1 cellular context compared by ENCODE assay signal in the genomic region with DNA sequence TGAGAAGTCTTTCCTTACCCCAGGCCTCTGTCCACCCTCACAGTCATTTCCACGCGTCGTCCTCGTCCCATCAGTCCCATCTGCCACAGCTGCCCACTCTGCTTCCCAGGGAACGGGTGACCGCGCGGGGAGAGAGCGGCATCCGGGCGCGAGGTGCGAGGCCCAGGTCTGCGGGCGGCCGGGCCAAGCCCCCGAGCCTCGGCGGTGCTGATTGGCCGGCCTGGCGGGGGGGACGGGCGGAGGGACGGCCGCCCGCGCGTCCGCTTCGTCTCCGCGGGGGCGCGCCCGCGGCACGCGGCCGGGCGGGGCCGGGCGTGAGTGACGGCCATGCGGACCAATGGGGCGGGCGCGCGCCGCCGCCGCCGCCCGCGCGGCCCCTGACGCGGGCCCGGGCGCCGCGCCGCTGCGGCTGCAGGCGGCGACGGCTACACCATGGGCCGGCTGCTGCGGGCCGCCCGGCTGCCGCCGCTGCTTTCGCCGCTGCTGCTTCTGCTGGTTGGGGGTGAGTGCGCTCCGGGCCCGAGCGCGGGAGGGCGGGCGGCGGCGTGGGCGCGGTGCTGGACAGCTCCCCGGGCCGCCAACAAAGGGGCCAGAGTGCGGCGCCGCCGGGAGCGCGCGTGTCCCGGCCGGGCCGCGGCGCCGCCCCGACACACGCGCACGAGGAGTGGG.
A peak's percentile ranks its signal among the peaks of the same experiment; 100 is the strongest.
TF ChIP-seq lines count a peak whose summit lies in the region.

A gene with protein sequence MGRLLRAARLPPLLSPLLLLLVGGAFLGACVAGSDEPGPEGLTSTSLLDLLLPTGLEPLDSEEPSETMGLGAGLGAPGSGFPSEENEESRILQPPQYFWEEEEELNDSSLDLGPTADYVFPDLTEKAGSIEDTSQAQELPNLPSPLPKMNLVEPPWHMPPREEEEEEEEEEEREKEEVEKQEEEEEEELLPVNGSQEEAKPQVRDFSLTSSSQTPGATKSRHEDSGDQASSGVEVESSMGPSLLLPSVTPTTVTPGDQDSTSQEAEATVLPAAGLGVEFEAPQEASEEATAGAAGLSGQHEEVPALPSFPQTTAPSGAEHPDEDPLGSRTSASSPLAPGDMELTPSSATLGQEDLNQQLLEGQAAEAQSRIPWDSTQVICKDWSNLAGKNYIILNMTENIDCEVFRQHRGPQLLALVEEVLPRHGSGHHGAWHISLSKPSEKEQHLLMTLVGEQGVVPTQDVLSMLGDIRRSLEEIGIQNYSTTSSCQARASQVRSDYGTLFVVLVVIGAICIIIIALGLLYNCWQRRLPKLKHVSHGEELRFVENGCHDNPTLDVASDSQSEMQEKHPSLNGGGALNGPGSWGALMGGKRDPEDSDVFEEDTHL (plus strand): TSS at position 398 of the 669 bp plus-strand sequence. CDS start 35 bp downstream, at position 433.

TF ChIP-seq in HepG2, 621 proteins besides CTCF, POLR2A, EP300 and RAD21 (continued from another document and continues in another):
- 0 out of 2 replicates have a peak, but pooled peaks have one; percentile 31 for TF ChIP-seq ZNF501 (CRISPR knock-in tag; IDR thresholded peaks at IDR 0.05)
- peak; percentile 82; the same call in 1 of the 2 replicates for TF ChIP-seq CENPT (CRISPR knock-in tag; IDR thresholded peaks at IDR 0.05; ENCODE audit: low read depth)
- TF ChIP-seq NAIF1 (CRISPR knock-in tag; IDR thresholded peaks at IDR 0.05; ENCODE audit: borderline replicate concordance) = no peak
- no peak for TF ChIP-seq SOX13 (IDR thresholded peaks at IDR 0.05)
- peak in 1 of 2 experiments; percentile 6; a peak in 1 of 4 replicates for TF ChIP-seq SOX13 (CRISPR knock-in tag; conservative IDR thresholded peaks at IDR 0.05 in 1 of 2, IDR thresholded peaks at IDR 0.05 in 1 of 2)
- TF ChIP-seq, protein P1, sequence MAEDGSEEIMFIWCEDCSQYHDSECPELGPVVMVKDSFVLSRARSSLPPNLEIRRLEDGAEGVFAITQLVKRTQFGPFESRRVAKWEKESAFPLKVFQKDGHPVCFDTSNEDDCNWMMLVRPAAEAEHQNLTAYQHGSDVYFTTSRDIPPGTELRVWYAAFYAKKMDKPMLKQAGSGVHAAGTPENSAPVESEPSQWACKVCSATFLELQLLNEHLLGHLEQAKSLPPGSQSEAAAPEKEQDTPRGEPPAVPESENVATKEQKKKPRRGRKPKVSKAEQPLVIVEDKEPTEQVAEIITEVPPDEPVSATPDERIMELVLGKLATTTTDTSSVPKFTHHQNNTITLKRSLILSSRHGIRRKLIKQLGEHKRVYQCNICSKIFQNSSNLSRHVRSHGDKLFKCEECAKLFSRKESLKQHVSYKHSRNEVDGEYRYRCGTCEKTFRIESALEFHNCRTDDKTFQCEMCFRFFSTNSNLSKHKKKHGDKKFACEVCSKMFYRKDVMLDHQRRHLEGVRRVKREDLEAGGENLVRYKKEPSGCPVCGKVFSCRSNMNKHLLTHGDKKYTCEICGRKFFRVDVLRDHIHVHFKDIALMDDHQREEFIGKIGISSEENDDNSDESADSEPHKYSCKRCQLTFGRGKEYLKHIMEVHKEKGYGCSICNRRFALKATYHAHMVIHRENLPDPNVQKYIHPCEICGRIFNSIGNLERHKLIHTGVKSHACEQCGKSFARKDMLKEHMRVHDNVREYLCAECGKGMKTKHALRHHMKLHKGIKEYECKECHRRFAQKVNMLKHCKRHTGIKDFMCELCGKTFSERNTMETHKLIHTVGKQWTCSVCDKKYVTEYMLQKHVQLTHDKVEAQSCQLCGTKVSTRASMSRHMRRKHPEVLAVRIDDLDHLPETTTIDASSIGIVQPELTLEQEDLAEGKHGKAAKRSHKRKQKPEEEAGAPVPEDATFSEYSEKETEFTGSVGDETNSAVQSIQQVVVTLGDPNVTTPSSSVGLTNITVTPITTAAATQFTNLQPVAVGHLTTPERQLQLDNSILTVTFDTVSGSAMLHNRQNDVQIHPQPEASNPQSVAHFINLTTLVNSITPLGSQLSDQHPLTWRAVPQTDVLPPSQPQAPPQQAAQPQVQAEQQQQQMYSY (CRISPR knock-in tag; IDR thresholded peaks at IDR 0.05) = 0 out of 2 replicates have a peak, but pooled peaks have one; percentile 46
- no peak for TF ChIP-seq ZNF598 (CRISPR knock-in tag; IDR thresholded peaks at IDR 0.05; ENCODE audit: borderline replicate concordance)
- no peak for TF ChIP-seq FOXK1 (CRISPR knock-in tag; IDR thresholded peaks at IDR 0.05; ENCODE audit: borderline replicate concordance, low read depth)
- 0 out of 2 replicates have a peak, but pooled peaks have one; percentile 64 for TF ChIP-seq ZNF589 (CRISPR knock-in tag; conservative IDR thresholded peaks at IDR 0.05)
- TF ChIP-seq, protein P2, sequence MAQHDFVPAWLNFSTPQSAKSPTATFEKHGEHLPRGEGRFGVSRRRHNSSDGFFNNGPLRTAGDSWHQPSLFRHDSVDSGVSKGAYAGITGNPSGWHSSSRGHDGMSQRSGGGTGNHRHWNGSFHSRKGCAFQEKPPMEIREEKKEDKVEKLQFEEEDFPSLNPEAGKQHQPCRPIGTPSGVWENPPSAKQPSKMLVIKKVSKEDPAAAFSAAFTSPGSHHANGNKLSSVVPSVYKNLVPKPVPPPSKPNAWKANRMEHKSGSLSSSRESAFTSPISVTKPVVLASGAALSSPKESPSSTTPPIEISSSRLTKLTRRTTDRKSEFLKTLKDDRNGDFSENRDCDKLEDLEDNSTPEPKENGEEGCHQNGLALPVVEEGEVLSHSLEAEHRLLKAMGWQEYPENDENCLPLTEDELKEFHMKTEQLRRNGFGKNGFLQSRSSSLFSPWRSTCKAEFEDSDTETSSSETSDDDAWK (CRISPR knock-in tag; IDR thresholded peaks at IDR 0.05) = no peak
- TF ChIP-seq ZNF777 (CRISPR knock-in tag; IDR thresholded peaks at IDR 0.05) = peak; percentile 43; the same call in 1 of the 2 replicates
- TF ChIP-seq, protein P3, sequence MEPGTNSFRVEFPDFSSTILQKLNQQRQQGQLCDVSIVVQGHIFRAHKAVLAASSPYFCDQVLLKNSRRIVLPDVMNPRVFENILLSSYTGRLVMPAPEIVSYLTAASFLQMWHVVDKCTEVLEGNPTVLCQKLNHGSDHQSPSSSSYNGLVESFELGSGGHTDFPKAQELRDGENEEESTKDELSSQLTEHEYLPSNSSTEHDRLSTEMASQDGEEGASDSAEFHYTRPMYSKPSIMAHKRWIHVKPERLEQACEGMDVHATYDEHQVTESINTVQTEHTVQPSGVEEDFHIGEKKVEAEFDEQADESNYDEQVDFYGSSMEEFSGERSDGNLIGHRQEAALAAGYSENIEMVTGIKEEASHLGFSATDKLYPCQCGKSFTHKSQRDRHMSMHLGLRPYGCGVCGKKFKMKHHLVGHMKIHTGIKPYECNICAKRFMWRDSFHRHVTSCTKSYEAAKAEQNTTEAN (CRISPR knock-in tag; conservative IDR thresholded peaks at IDR 0.05) = 0 out of 2 replicates have a peak, but pooled peaks have one; percentile 27
- peak; percentile 84; the same call in 1 of the 2 replicates for TF ChIP-seq ZNF543 (CRISPR knock-in tag; IDR thresholded peaks at IDR 0.05)
- 0 out of 2 replicates have a peak, but pooled peaks have one; percentile 72 for TF ChIP-seq ZNF558 (CRISPR knock-in tag; IDR thresholded peaks at IDR 0.05; ENCODE audit: borderline replicate concordance)
- TF ChIP-seq, protein P4, sequence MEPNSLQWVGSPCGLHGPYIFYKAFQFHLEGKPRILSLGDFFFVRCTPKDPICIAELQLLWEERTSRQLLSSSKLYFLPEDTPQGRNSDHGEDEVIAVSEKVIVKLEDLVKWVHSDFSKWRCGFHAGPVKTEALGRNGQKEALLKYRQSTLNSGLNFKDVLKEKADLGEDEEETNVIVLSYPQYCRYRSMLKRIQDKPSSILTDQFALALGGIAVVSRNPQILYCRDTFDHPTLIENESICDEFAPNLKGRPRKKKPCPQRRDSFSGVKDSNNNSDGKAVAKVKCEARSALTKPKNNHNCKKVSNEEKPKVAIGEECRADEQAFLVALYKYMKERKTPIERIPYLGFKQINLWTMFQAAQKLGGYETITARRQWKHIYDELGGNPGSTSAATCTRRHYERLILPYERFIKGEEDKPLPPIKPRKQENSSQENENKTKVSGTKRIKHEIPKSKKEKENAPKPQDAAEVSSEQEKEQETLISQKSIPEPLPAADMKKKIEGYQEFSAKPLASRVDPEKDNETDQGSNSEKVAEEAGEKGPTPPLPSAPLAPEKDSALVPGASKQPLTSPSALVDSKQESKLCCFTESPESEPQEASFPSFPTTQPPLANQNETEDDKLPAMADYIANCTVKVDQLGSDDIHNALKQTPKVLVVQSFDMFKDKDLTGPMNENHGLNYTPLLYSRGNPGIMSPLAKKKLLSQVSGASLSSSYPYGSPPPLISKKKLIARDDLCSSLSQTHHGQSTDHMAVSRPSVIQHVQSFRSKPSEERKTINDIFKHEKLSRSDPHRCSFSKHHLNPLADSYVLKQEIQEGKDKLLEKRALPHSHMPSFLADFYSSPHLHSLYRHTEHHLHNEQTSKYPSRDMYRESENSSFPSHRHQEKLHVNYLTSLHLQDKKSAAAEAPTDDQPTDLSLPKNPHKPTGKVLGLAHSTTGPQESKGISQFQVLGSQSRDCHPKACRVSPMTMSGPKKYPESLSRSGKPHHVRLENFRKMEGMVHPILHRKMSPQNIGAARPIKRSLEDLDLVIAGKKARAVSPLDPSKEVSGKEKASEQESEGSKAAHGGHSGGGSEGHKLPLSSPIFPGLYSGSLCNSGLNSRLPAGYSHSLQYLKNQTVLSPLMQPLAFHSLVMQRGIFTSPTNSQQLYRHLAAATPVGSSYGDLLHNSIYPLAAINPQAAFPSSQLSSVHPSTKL (CRISPR knock-in tag; IDR thresholded peaks at IDR 0.05) = peak; percentile 28; the same call in 1 of the 2 replicates
- TF ChIP-seq SIN3B (IDR thresholded peaks at IDR 0.05; ENCODE audit: low read length) = no peak
- TF ChIP-seq, protein P5, sequence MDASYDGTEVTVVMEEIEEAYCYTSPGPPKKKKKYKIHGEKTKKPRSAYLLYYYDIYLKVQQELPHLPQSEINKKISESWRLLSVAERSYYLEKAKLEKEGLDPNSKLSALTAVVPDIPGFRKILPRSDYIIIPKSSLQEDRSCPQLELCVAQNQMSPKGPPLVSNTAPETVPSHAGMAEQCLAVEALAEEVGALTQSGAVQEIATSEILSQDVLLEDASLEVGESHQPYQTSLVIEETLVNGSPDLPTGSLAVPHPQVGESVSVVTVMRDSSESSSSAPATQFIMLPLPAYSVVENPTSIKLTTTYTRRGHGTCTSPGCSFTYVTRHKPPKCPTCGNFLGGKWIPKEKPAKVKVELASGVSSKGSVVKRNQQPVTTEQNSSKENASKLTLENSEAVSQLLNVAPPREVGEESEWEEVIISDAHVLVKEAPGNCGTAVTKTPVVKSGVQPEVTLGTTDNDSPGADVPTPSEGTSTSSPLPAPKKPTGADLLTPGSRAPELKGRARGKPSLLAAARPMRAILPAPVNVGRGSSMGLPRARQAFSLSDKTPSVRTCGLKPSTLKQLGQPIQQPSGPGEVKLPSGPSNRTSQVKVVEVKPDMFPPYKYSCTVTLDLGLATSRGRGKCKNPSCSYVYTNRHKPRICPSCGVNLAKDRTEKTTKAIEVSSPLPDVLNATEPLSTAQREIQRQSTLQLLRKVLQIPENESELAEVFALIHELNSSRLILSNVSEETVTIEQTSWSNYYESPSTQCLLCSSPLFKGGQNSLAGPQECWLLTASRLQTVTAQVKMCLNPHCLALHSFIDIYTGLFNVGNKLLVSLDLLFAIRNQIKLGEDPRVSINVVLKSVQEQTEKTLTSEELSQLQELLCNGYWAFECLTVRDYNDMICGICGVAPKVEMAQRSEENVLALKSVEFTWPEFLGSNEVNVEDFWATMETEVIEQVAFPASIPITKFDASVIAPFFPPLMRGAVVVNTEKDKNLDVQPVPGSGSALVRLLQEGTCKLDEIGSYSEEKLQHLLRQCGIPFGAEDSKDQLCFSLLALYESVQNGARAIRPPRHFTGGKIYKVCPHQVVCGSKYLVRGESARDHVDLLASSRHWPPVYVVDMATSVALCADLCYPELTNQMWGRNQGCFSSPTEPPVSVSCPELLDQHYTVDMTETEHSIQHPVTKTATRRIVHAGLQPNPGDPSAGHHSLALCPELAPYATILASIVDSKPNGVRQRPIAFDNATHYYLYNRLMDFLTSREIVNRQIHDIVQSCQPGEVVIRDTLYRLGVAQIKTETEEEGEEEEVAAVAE (CRISPR knock-in tag; IDR thresholded peaks at IDR 0.05; ENCODE audit: borderline replicate concordance) = peak; percentile 66; the same call in 1 of the 2 replicates
- no peak for TF ChIP-seq SRSF1 (optimal IDR thresholded peaks at IDR 0.05; ENCODE audit: low read depth, low read length)
- TF ChIP-seq MYC (CRISPR knock-in tag; IDR thresholded peaks at IDR 0.05; ENCODE audit: borderline replicate concordance) = peak; percentile 64; the same call in 1 of the 2 replicates
- no peak; the same call in 1 of the 2 replicates for TF ChIP-seq ZNF296 (CRISPR knock-in tag; conservative IDR thresholded peaks at IDR 0.05)
- no peak for TF ChIP-seq SMAD9 (CRISPR knock-in tag; IDR thresholded peaks at IDR 0.05)
- TF ChIP-seq HOXA5 (CRISPR knock-in tag; IDR thresholded peaks at IDR 0.05) = peak; percentile 65; the same call in 1 of the 2 replicates
- no peak for TF ChIP-seq NFATC3 (CRISPR knock-in tag; IDR thresholded peaks at IDR 0.05)
- TF ChIP-seq ETV6 (CRISPR knock-in tag; conservative IDR thresholded peaks at IDR 0.05) = 0 out of 2 replicates have a peak, but pooled peaks have one; percentile 25
- TF ChIP-seq JUND (CRISPR knock-in tag; IDR thresholded peaks at IDR 0.05) = peak; percentile 36; the same call in 1 of the 2 replicates
- TF ChIP-seq YY1 (IDR thresholded peaks at IDR 0.05; ENCODE audit: insufficient read depth, insufficient replicate concordance, low read depth, low read length) = no peak
- 0 out of 2 replicates have a peak, but pooled peaks have one; percentile 2 for TF ChIP-seq YEATS4 (CRISPR knock-in tag; IDR thresholded peaks at IDR 0.05; ENCODE audit: borderline replicate concordance)
